ENCODE assay signal across 1 cellular context in genomic region chr2:231961349-231962166, GRCh38.
A peak's percentile ranks its signal among the peaks of the same experiment; 100 is the strongest.
TF ChIP-seq lines count a peak whose summit lies in the region.

TSS of gene DIS3L2 (plus strand) at chr2:231961713. CDS start at chr2:232014928, 53,215 bp downstream.

TF ChIP-seq in HepG2, 621 proteins besides CTCF, POLR2A, EP300 and RAD21 (continued from another document and continues in another):
- peak; percentile 78; the same call in 1 of the 2 replicates for TF ChIP-seq DZIP1 (CRISPR knock-in tag; IDR thresholded peaks at IDR 0.05)
- TF ChIP-seq NFRKB (IDR thresholded peaks at IDR 0.05) = no peak
- no peak for TF ChIP-seq ATF6 (CRISPR knock-in tag; conservative IDR thresholded peaks at IDR 0.05)
- TF ChIP-seq PTBP1 (IDR thresholded peaks at IDR 0.05; ENCODE audit: low read depth, low read length, poor library complexity, severe bottlenecking) = peak; percentile 84
- TF ChIP-seq PAF1 (CRISPR knock-in tag; IDR thresholded peaks at IDR 0.05) = no peak
- peak; percentile 89 for TF ChIP-seq FOXK1 (CRISPR knock-in tag; IDR thresholded peaks at IDR 0.05; ENCODE audit: borderline replicate concordance, low read depth)
- TF ChIP-seq TEAD3 (CRISPR knock-in tag; optimal IDR thresholded peaks at IDR 0.05; ENCODE audit: borderline replicate concordance) = no peak
- TF ChIP-seq, protein P1, sequence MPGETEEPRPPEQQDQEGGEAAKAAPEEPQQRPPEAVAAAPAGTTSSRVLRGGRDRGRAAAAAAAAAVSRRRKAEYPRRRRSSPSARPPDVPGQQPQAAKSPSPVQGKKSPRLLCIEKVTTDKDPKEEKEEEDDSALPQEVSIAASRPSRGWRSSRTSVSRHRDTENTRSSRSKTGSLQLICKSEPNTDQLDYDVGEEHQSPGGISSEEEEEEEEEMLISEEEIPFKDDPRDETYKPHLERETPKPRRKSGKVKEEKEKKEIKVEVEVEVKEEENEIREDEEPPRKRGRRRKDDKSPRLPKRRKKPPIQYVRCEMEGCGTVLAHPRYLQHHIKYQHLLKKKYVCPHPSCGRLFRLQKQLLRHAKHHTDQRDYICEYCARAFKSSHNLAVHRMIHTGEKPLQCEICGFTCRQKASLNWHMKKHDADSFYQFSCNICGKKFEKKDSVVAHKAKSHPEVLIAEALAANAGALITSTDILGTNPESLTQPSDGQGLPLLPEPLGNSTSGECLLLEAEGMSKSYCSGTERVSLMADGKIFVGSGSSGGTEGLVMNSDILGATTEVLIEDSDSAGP (CRISPR knock-in tag; IDR thresholded peaks at IDR 0.05; ENCODE audit: borderline replicate concordance) = peak; percentile 98
- TF ChIP-seq NCOR1 (IDR thresholded peaks at IDR 0.05; ENCODE audit: borderline replicate concordance, low read length) = no peak; the same call in 1 of the 2 replicates
- TF ChIP-seq KDM2A (CRISPR knock-in tag; IDR thresholded peaks at IDR 0.05; ENCODE audit: borderline replicate concordance, low read depth) = peak; percentile 99
- peak; percentile 35; the same call in 1 of the 2 replicates for TF ChIP-seq HNF4G (IDR thresholded peaks at IDR 0.05; ENCODE audit: borderline replicate concordance, low read depth, low read length)
- TF ChIP-seq HNF4G (CRISPR knock-in tag; IDR thresholded peaks at IDR 0.05; ENCODE audit: borderline replicate concordance, low read depth) = no peak; the same call in none of the 2 replicates
- peak; percentile 63 for TF ChIP-seq MED8 (CRISPR knock-in tag; IDR thresholded peaks at IDR 0.05; ENCODE audit: insufficient replicate concordance)
- no peak for TF ChIP-seq CENPX (CRISPR knock-in tag; IDR thresholded peaks at IDR 0.05)
- TF ChIP-seq ZNF724P (CRISPR knock-in tag; IDR thresholded peaks at IDR 0.05; ENCODE audit: borderline replicate concordance) = peak; percentile 93
- peak; percentile 58; the same call in 1 of the 2 replicates for TF ChIP-seq TFDP1 (CRISPR knock-in tag; IDR thresholded peaks at IDR 0.05; ENCODE audit: borderline replicate concordance)
- TF ChIP-seq SMYD3 (CRISPR knock-in tag; IDR thresholded peaks at IDR 0.05) = peak; percentile 83; the same call in 1 of the 2 replicates
- peak; percentile 97 for TF ChIP-seq ZNF556 (CRISPR knock-in tag; IDR thresholded peaks at IDR 0.05; ENCODE audit: borderline replicate concordance)
- no peak for TF ChIP-seq KAT2B (IDR thresholded peaks at IDR 0.05; ENCODE audit: borderline replicate concordance, low read depth, low read length)
- TF ChIP-seq ZNF34 (CRISPR knock-in tag; IDR thresholded peaks at IDR 0.05; ENCODE audit: borderline replicate concordance) = 0 out of 2 replicates have a peak, but pooled peaks have one; percentile 75
- TF ChIP-seq, protein P2, sequence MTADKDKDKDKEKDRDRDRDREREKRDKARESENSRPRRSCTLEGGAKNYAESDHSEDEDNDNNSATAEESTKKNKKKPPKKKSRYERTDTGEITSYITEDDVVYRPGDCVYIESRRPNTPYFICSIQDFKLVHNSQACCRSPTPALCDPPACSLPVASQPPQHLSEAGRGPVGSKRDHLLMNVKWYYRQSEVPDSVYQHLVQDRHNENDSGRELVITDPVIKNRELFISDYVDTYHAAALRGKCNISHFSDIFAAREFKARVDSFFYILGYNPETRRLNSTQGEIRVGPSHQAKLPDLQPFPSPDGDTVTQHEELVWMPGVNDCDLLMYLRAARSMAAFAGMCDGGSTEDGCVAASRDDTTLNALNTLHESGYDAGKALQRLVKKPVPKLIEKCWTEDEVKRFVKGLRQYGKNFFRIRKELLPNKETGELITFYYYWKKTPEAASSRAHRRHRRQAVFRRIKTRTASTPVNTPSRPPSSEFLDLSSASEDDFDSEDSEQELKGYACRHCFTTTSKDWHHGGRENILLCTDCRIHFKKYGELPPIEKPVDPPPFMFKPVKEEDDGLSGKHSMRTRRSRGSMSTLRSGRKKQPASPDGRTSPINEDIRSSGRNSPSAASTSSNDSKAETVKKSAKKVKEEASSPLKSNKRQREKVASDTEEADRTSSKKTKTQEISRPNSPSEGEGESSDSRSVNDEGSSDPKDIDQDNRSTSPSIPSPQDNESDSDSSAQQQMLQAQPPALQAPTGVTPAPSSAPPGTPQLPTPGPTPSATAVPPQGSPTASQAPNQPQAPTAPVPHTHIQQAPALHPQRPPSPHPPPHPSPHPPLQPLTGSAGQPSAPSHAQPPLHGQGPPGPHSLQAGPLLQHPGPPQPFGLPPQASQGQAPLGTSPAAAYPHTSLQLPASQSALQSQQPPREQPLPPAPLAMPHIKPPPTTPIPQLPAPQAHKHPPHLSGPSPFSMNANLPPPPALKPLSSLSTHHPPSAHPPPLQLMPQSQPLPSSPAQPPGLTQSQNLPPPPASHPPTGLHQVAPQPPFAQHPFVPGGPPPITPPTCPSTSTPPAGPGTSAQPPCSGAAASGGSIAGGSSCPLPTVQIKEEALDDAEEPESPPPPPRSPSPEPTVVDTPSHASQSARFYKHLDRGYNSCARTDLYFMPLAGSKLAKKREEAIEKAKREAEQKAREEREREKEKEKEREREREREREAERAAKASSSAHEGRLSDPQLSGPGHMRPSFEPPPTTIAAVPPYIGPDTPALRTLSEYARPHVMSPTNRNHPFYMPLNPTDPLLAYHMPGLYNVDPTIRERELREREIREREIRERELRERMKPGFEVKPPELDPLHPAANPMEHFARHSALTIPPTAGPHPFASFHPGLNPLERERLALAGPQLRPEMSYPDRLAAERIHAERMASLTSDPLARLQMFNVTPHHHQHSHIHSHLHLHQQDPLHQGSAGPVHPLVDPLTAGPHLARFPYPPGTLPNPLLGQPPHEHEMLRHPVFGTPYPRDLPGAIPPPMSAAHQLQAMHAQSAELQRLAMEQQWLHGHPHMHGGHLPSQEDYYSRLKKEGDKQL (CRISPR knock-in tag; IDR thresholded peaks at IDR 0.05; ENCODE audit: low read depth) = no peak; the same call in 1 of the 2 replicates
- peak; percentile 88; the same call in 1 of the 2 replicates for TF ChIP-seq BRCA1 (CRISPR knock-in tag; IDR thresholded peaks at IDR 0.05)
- TF ChIP-seq RARA (CRISPR knock-in tag; IDR thresholded peaks at IDR 0.05) = no peak; the same call in 1 of the 2 replicates
- TF ChIP-seq ZSCAN29 (CRISPR knock-in tag; conservative IDR thresholded peaks at IDR 0.05) = peak; percentile 59; the same call in 1 of the 2 replicates
- peak; percentile 79; the same call in 1 of the 2 replicates for TF ChIP-seq ZSCAN12 (CRISPR knock-in tag; IDR thresholded peaks at IDR 0.05)
- 0 out of 2 replicates have a peak, but pooled peaks have one; percentile 19 for TF ChIP-seq CEBPG (CRISPR knock-in tag; IDR thresholded peaks at IDR 0.05)
- TF ChIP-seq, protein P3, sequence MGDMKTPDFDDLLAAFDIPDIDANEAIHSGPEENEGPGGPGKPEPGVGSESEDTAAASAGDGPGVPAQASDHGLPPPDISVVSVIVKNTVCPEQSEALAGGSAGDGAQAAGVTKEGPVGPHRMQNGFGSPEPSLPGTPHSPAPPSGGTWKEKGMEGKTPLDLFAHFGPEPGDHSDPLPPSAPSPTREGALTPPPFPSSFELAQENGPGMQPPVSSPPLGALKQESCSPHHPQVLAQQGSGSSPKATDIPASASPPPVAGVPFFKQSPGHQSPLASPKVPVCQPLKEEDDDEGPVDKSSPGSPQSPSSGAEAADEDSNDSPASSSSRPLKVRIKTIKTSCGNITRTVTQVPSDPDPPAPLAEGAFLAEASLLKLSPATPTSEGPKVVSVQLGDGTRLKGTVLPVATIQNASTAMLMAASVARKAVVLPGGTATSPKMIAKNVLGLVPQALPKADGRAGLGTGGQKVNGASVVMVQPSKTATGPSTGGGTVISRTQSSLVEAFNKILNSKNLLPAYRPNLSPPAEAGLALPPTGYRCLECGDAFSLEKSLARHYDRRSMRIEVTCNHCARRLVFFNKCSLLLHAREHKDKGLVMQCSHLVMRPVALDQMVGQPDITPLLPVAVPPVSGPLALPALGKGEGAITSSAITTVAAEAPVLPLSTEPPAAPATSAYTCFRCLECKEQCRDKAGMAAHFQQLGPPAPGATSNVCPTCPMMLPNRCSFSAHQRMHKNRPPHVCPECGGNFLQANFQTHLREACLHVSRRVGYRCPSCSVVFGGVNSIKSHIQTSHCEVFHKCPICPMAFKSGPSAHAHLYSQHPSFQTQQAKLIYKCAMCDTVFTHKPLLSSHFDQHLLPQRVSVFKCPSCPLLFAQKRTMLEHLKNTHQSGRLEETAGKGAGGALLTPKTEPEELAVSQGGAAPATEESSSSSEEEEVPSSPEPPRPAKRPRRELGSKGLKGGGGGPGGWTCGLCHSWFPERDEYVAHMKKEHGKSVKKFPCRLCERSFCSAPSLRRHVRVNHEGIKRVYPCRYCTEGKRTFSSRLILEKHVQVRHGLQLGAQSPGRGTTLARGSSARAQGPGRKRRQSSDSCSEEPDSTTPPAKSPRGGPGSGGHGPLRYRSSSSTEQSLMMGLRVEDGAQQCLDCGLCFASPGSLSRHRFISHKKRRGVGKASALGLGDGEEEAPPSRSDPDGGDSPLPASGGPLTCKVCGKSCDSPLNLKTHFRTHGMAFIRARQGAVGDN (CRISPR knock-in tag; IDR thresholded peaks at IDR 0.05) = peak; percentile 99
- peak; percentile 87 for TF ChIP-seq DR1 (CRISPR knock-in tag; IDR thresholded peaks at IDR 0.05)
- TF ChIP-seq CAMTA2 (CRISPR knock-in tag; IDR thresholded peaks at IDR 0.05; ENCODE audit: borderline replicate concordance) = peak; percentile 81; the same call in 1 of the 2 replicates
- peak; percentile 49; the same call in 1 of the 2 replicates for TF ChIP-seq PREB (CRISPR knock-in tag; IDR thresholded peaks at IDR 0.05)
- no peak; the same call in 1 of the 2 replicates for TF ChIP-seq SNAI1 (CRISPR knock-in tag; IDR thresholded peaks at IDR 0.05; ENCODE audit: borderline replicate concordance)
- TF ChIP-seq ZNF143 (CRISPR knock-in tag; IDR thresholded peaks at IDR 0.05) = peak; percentile 53
- no peak for TF ChIP-seq ZEB1 (IDR thresholded peaks at IDR 0.05; ENCODE audit: insufficient replicate concordance, low read depth)
- peak; percentile 20 for TF ChIP-seq XRCC5 (optimal IDR thresholded peaks at IDR 0.05; ENCODE audit: low read length)
- TF ChIP-seq MTA1 (CRISPR knock-in tag; IDR thresholded peaks at IDR 0.05; ENCODE audit: borderline replicate concordance) = peak; percentile 91; the same call in 1 of the 2 replicates
- TF ChIP-seq RARG (CRISPR knock-in tag; IDR thresholded peaks at IDR 0.05; ENCODE audit: low read depth) = no peak
- TF ChIP-seq, protein P4, sequence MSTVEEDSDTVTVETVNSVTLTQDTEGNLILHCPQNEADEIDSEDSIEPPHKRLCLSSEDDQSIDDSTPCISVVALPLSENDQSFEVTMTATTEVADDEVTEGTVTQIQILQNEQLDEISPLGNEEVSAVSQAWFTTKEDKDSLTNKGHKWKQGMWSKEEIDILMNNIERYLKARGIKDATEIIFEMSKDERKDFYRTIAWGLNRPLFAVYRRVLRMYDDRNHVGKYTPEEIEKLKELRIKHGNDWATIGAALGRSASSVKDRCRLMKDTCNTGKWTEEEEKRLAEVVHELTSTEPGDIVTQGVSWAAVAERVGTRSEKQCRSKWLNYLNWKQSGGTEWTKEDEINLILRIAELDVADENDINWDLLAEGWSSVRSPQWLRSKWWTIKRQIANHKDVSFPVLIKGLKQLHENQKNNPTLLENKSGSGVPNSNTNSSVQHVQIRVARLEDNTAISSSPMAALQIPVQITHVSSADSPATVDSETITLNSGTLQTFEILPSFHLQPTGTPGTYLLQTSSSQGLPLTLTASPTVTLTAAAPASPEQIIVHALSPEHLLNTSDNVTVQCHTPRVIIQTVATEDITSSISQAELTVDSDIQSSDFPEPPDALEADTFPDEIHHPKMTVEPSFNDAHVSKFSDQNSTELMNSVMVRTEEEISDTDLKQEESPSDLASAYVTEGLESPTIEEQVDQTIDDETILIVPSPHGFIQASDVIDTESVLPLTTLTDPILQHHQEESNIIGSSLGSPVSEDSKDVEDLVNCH (CRISPR knock-in tag; IDR thresholded peaks at IDR 0.05) = 0 out of 2 replicates have a peak, but pooled peaks have one; percentile 51
- peak; percentile 96; the same call in 1 of the 2 replicates for TF ChIP-seq ZNF510 (CRISPR knock-in tag; IDR thresholded peaks at IDR 0.05; ENCODE audit: low read depth)
